ENCODE assay signal across 25 cellular contexts in genomic region chr6:142647436-142648389, GRCh38.
DNase-seq lines count a peak whose midpoint lies in the region; ATAC-seq and TF ChIP-seq lines count a peak whose summit lies in the region.
"Had no signal": no experiment of that assay in that cellular context is flagged by ENCODE, and none has a peak within 500 bp of the region (broad histone marks: within the 10 kb centered on the region; RNA-seq: fewer than 3 reads in every experiment).

No MANE protein-coding gene starts in this region.

- CTCF ChIA-PET in PC-9 (lab: Charles Lee), result no interaction called here

- H3K79me2 ChIP-seq in hepatocyte, result no peaks in the 10 kb centered on the region
- H3K79me2 ChIP-seq in PC-9 (ENCODE audit: low read depth), result no peaks in the 10 kb centered on the region

- no peak overlapping the region for H3K18ac ChIP-seq in mesenchymal stem cell (ENCODE audit: low read depth in 1 of 2, low read length in 2 of 2)

- no peak for ATAC-seq in HG03457 (IDR thresholded peaks at IDR 0.05; ENCODE audit: unreplicated experiment)
- no peak for ATAC-seq in GM18502 (IDR thresholded peaks at IDR 0.05; ENCODE audit: poor library complexity, unreplicated experiment)
- ATAC-seq: activated naive CD8-positive, alpha-beta T cell treated with anti-CD3 and anti-CD28 coated beads, Interleukin-2, amount 50 U/mL, for 24 hours; stimulated activated naive B cell treated with anti-CD40 and anti-IgM and Interleukin-4, amounts not matched to agents 10 μg/mL and 1 μg/mL and 100 μg/mL, for 72 hours; T-cell had no signal

- H3F3A ChIP-seq in PC-9 (ENCODE audit: insufficient read depth, low read depth), result no peaks in the 10 kb centered on the region

- BruUV-seq in PC-9 (replicated peaks; lab: Mats Ljungman, UMichigan), result no TSS peak

- no peak overlapping the region for H3K9ac ChIP-seq in mesenchymal stem cell (ENCODE audit: low read length)

- peak overlapping the region; percentile 65 for H3K4me2 ChIP-seq in hepatocyte
- peak overlapping the region; percentile 14 for H3K4me2 ChIP-seq in mesenchymal stem cell (ENCODE audit: low read length, poor library complexity, severe bottlenecking)
- no peak overlapping the region for H3K4me2 ChIP-seq in PC-9

- H2AFZ ChIP-seq in hepatocyte (peak overlapping the region; percentile 29), mesenchymal stem cell (ENCODE audit: low read depth, low read length) (no peak overlapping the region), PC-9 (no peak overlapping the region)

- H3K27me3 ChIP-seq in hepatocyte (no peaks in the 10 kb centered on the region), mesenchymal stem cell (ENCODE audit: control insufficient read depth in 1 of 2, insufficient read depth in 1 of 2, low read length in 2 of 2) (peaks cover 0 to 26% of the 10 kb centered on the region in 2 experiments), PC-9 (ENCODE audit: insufficient read depth, low read depth) (no peaks in the 10 kb centered on the region)
- H3K27me3 ChIP-seq: ovary, testis had no signal

- H2BK5ac ChIP-seq in mesenchymal stem cell (ENCODE audit: low read depth, low read length, poor library complexity, severe bottlenecking), result no peak overlapping the region

- H3K4me3 ChIP-seq in hepatocyte (no peak overlapping the region), mesenchymal stem cell (ENCODE audit: insufficient read depth in 1 of 2, low read depth in 1 of 2, low read length in 2 of 2) (no peak overlapping the region), PC-9 (no peak overlapping the region)
- H3K4me3 ChIP-seq: HAP-1, ovary, testis had no signal

- DNase-seq in DMS53 (lab: John Stamatoyannopoulos, UW) (peak; percentile 38), SK-N-DZ (ENCODE audit: low spot score) (peak; percentile 73), hepatocyte (ENCODE audit: low spot score) (no peak), mesenchymal stem cell (no peak), PC-9 (no peak), erythroblast (lab: John Stamatoyannopoulos, UW) (no peak)
- DNase-seq: ACHN; activated CD8-positive, alpha-beta memory T cell treated with anti-CD3 and anti-CD28 coated beads, Interleukin-2, amount 50 U/mL, for 48 hours; activated effector memory CD4-positive, alpha-beta T cell treated with Interleukin-2 at 50 U/mL for 16 hours; activated naive CD8-positive, alpha-beta T cell treated with anti-CD3 and anti-CD28 coated beads, Interleukin-2, amount 50 U/mL, for 24 hours; cortex of kidney; mammary epithelial cell; naive B cell; NCI-H1436; NCI-H2171; NCI-H526 treated with DMSO at 0.1 percent for 48 hours; ovary; stimulated activated CD4-positive, alpha-beta T cell treated with anti-CD3 and anti-CD28 coated beads, Interleukin-1b, Interleukin-23, amount 100 ng/mL, for 48 hours; stimulated activated naive B cell treated with anti-CD40 and anti-IgM and Interleukin-4, amounts not matched to agents 10 μg/mL and 1 μg/mL and 100 μg/mL, for 72 hours; T-cell; testis had no signal

- H3K9me3 ChIP-seq in hepatocyte (ENCODE audit: low read depth) (no peaks in the 10 kb centered on the region), mesenchymal stem cell (ENCODE audit: control insufficient read depth, low read length) (no peaks in the 10 kb centered on the region), PC-9 (ENCODE audit: insufficient read depth, low read depth) (no peaks in the 10 kb centered on the region)
- H3K9me3 ChIP-seq: HAP-1, ovary, testis had no signal

- POLR2A ChIA-PET in PC-9 (lab: Charles Lee; ENCODE audit: unreplicated experiment), result no interaction called here

- no peak overlapping the region for H2BK12ac ChIP-seq in mesenchymal stem cell (ENCODE audit: low read length in 2 of 2)

- H4K8ac ChIP-seq in mesenchymal stem cell (ENCODE audit: low read length), result no peak overlapping the region

- H3K27ac ChIP-seq in hepatocyte, result peak overlapping the region; percentile 9
- peak overlapping the region; percentile 13 for H3K27ac ChIP-seq in mesenchymal stem cell (ENCODE audit: low read length, poor library complexity, severe bottlenecking)
- H3K27ac ChIP-seq in PC-9, result no peak overlapping the region
- H3K27ac ChIP-seq: C4-2B, ovary, testis had no signal

- intact Hi-C loops in PC-9 (cut with micrococcal nuclease; ENCODE audit: unreplicated experiment), result no loop called here

- H3K23ac ChIP-seq in mesenchymal stem cell (ENCODE audit: low read length in 2 of 2), result no peak overlapping the region

- H2BK15ac ChIP-seq in mesenchymal stem cell (ENCODE audit: low read depth, poor library complexity, severe bottlenecking), result no peak overlapping the region

- H3K36me3 ChIP-seq in hepatocyte (replicated peaks; ENCODE audit: insufficient read depth, low read depth) (no peaks in the 10 kb centered on the region), mesenchymal stem cell (ENCODE audit: control insufficient read depth in 1 of 2, insufficient read depth in 2 of 2, low read depth in 1 of 2, low read length in 2 of 2) (no peaks in the 10 kb centered on the region), PC-9 (ENCODE audit: low read depth) (no peaks in the 10 kb centered on the region)
- H3K36me3 ChIP-seq: HAP-1, ovary had no signal

- peaks cover 5% of the 10 kb centered on the region for H3K4me1 ChIP-seq in hepatocyte (ENCODE audit: insufficient read depth)
- H3K4me1 ChIP-seq in mesenchymal stem cell (ENCODE audit: control insufficient read depth, insufficient read depth, low read depth, low read length), result peaks cover 2% of the 10 kb centered on the region
- H3K4me1 ChIP-seq in PC-9 (replicated peaks; ENCODE audit: insufficient read depth), result no peaks in the 10 kb centered on the region
- H3K4me1 ChIP-seq: HAP-1, testis had no signal

- TF ChIP-seq CTCF in hepatocyte (IDR thresholded peaks at IDR 0.05; ENCODE audit: poor library complexity), result no peak
- no peak for TF ChIP-seq CTCF in PC-9 (conservative IDR thresholded peaks at IDR 0.05)

- H3K14ac ChIP-seq in mesenchymal stem cell (ENCODE audit: low read length in 2 of 2), result peak overlapping the region in 1 of 2 experiments; percentile 77

- no peak overlapping the region for H2BK120ac ChIP-seq in mesenchymal stem cell (ENCODE audit: low read depth, low read length)

- no peak overlapping the region for H3K4ac ChIP-seq in mesenchymal stem cell (ENCODE audit: low read depth in 1 of 2, low read length in 2 of 2)

- no peak for TF ChIP-seq POLR2A in erythroblast (IDR thresholded peaks at IDR 0.05; ENCODE audit: low read length)

- H3K9me2 ChIP-seq in hepatocyte (replicated peaks; ENCODE audit: insufficient read depth) (no peaks in the 10 kb centered on the region), PC-9 (ENCODE audit: insufficient read depth) (no peaks in the 10 kb centered on the region)

- H4K20me1 ChIP-seq in hepatocyte (ENCODE audit: insufficient read depth, poor library complexity, severe bottlenecking) (no peaks in the 10 kb centered on the region), PC-9 (ENCODE audit: insufficient read depth) (no peaks in the 10 kb centered on the region)

- no peaks in the 10 kb centered on the region for H3K79me1 ChIP-seq in mesenchymal stem cell (replicated peaks; ENCODE audit: low read length, poor library complexity, severe bottlenecking)

- WGBS in hepatocyte (ENCODE audit: low lambda C conversion rate, missing lambda C conversion rate), result 13% methylated on average over 9 of the region's 9 CpGs
- 39% methylated on average over 8 of the region's 9 CpGs for WGBS in mesenchymal stem cell

- H4K91ac ChIP-seq in mesenchymal stem cell (ENCODE audit: low read length), result no peak overlapping the region

- no peak overlapping the region for H2AK5ac ChIP-seq in mesenchymal stem cell (ENCODE audit: low read length, severe bottlenecking)

Comparison
In these comparisons a context has a peak if more than half of its experiments do, and no peak if none do; other contexts are left out.
1. DNase-seq: peak in DMS53 (single experiment) and SK-N-DZ (single experiment); none in hepatocyte (single experiment), mesenchymal stem cell (single experiment), PC-9 (0 of 2) and erythroblast (0 of 2).